1 cellular context compared by ENCODE assay signal in genomic region chr11:3163241-3163981, GRCh38.
TF ChIP-seq lines count a peak whose summit lies in the region.

No MANE protein-coding gene starts in this region.

TF ChIP-seq in H1, 55 proteins besides CTCF, POLR2A, EP300 and RAD21 (continued from another document):
- TF ChIP-seq USF2 (IDR thresholded peaks at IDR 0.05; ENCODE audit: low read length), result no peak
- no peak for TF ChIP-seq CHD7 (IDR thresholded peaks at IDR 0.05; ENCODE audit: insufficient replicate concordance, low read length)
- TF ChIP-seq ATF3 (IDR thresholded peaks at IDR 0.05; ENCODE audit: insufficient read depth, low read depth, low read length), result no peak
- no peak for TF ChIP-seq CBX8 (IDR thresholded peaks at IDR 0.05; ENCODE audit: borderline replicate concordance, low read depth, low read length)
- TF ChIP-seq SAP30 (IDR thresholded peaks at IDR 0.05; ENCODE audit: insufficient read depth, insufficient replicate concordance, low read length), result no peak
- TF ChIP-seq BRCA1 (IDR thresholded peaks at IDR 0.05; ENCODE audit: low read depth, low read length), result no peak
- no peak for TF ChIP-seq CHD2 (IDR thresholded peaks at IDR 0.05; ENCODE audit: low read length)
- no peak for TF ChIP-seq TAF1 (IDR thresholded peaks at IDR 0.05; ENCODE audit: low read depth, low read length)
- TF ChIP-seq SIX5 (IDR thresholded peaks at IDR 0.05; ENCODE audit: low read depth, low read length), result no peak
TF ChIP-seq in H1: peak in this region for 0.
